Comparison of ENCODE assay signal across 13 cellular contexts in the genomic region with DNA sequence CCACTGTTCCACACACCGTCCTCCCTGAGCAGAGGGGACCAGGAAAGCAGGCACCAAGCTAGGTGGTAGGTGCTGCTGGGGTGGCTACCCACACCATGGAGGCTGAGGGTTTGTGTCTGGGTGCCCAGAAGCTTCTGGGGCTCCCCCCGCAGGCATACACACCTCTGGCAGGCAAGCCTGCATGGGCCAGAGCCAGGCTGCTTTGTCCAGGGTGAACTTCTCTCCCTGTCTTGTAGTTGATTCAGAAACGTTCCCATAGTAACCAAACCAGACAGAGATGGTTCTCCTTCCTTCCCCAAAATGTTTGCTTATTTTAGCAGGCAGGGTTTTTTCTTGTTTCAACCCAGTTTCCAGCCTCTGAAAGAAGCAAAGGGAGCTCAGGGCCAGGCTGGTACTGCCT. TPM values are rescaled to one million over a fixed set of nuclear protein-coding genes. Genes with fewer than 3 reads are reported as not detected.
DNase-seq lines count a peak whose midpoint lies in the region; ATAC-seq and TF ChIP-seq lines count a peak whose summit lies in the region.
"Had no signal": no experiment of that assay in that cellular context is flagged by ENCODE, and none has a peak within 500 bp of the region (broad histone marks: within the 10 kb centered on the region; RNA-seq: fewer than 3 reads in every experiment).

No MANE protein-coding gene starts in this region.

- POLR2A ChIA-PET in activated CD4-positive, alpha-beta T cell treated with anti-CD3 and anti-CD28 coated beads, Interleukin-2, amount 10 ng/mL, durations not matched to agents 7 days and 5 days (lab: Charles Lee): no interaction called here
- POLR2A ChIA-PET in activated CD4-positive, alpha-beta T cell treated with anti-CD3 and anti-CD28 coated beads for 36 hours (lab: Charles Lee): no interaction called here
- POLR2A ChIA-PET in T-cell (lab: Charles Lee): no interaction called here

- peaks cover 46% of the 10 kb centered on the region for H3K36me3 Mint-ChIP-seq in activated CD4-positive, alpha-beta T cell treated with anti-CD3 and anti-CD28 coated beads, Interleukin-2, amount 10 ng/mL, durations not matched to agents 7 days and 5 days (ENCODE audit: low read depth)
- peaks cover 41% of the 10 kb centered on the region for H3K36me3 Mint-ChIP-seq in activated CD4-positive, alpha-beta T cell treated with anti-CD3 and anti-CD28 coated beads for 36 hours (ENCODE audit: low read depth)
- peaks cover 23% of the 10 kb centered on the region for H3K36me3 Mint-ChIP-seq in T-cell

- no peaks in the 10 kb centered on the region for H3K9me3 ChIP-seq in thymus (ENCODE audit: control insufficient read depth)
- no peaks in the 10 kb centered on the region for H3K9me3 ChIP-seq in psoas muscle
- H3K9me3 ChIP-seq: suprapubic skin had no signal

- peak overlapping the region; percentile 75 for H3K27ac Mint-ChIP-seq in activated CD4-positive, alpha-beta T cell treated with anti-CD3 and anti-CD28 coated beads, Interleukin-2, amount 10 ng/mL, durations not matched to agents 7 days and 5 days
- H3K27ac Mint-ChIP-seq in activated CD4-positive, alpha-beta T cell treated with anti-CD3 and anti-CD28 coated beads for 36 hours: no peak overlapping the region
- H3K27ac Mint-ChIP-seq in T-cell: peak overlapping the region; percentile 79 to 86

- intact Hi-C loops in activated CD4-positive, alpha-beta T cell treated with anti-CD3 and anti-CD28 coated beads for 36 hours (cut with DNase I, micrococcal nuclease): loop anchor here in 1 of 2 experiments (10.0 kb wide), 1 partner anchor 64 kb away; no protein-coding TSS in a partner anchor
- intact Hi-C loops in psoas muscle (cut with DNase I): no loop called here

- H3K27me3 ChIP-seq in thymus (ENCODE audit: control insufficient read depth, insufficient read depth) (no peaks in the 10 kb centered on the region), psoas muscle (ENCODE audit: insufficient read depth in 3 of 3, low read length in 2 of 3) (no peaks in the 10 kb centered on the region), H7 (ENCODE audit: control insufficient read depth, insufficient read depth, low read length) (no peaks in the 10 kb centered on the region)
- H3K27me3 ChIP-seq: suprapubic skin had no signal

- peaks cover 16% of the 10 kb centered on the region for H3K36me3 ChIP-seq in thymus (ENCODE audit: control insufficient read depth, insufficient read depth)
- peaks cover 0 to 19% of the 10 kb centered on the region in 2 donors for H3K36me3 ChIP-seq in psoas muscle (ENCODE audit: insufficient read depth in 1 of 2, low read depth in 1 of 2)
- peaks cover 2% of the 10 kb centered on the region for H3K36me3 ChIP-seq in H7 (replicated peaks; ENCODE audit: control insufficient read depth, insufficient read depth, low read length)

- no peak for DNase-seq in activated CD4-positive, alpha-beta T cell treated with anti-CD3 and anti-CD28 coated beads, Interleukin-2, amount 10 ng/mL, durations not matched to agents 7 days and 5 days
- DNase-seq in activated CD4-positive, alpha-beta T cell treated with anti-CD3 and anti-CD28 coated beads for 36 hours: no peak
- DNase-seq in T-cell (no peak), hippocampal formation (lab: John Stamatoyannopoulos, UW) (peak; percentile 18 to 37), psoas muscle (no peak), H7 (no peak)
- DNase-seq: activated CD4-positive, CD25-positive, alpha-beta regulatory T cell; activated naive CD4-positive, alpha-beta T cell treated with anti-CD3 and anti-CD28 coated beads, Interleukin-2, amount 50 U/mL, for 16 hours; left colon; NCI-H1105 treated with DMSO at 0.1 percent for 48 hours had no signal

- no peaks in the 10 kb centered on the region for H3K9me3 Mint-ChIP-seq in activated CD4-positive, alpha-beta T cell treated with anti-CD3 and anti-CD28 coated beads, Interleukin-2, amount 10 ng/mL, durations not matched to agents 7 days and 5 days
- no peaks in the 10 kb centered on the region for H3K9me3 Mint-ChIP-seq in activated CD4-positive, alpha-beta T cell treated with anti-CD3 and anti-CD28 coated beads for 36 hours (ENCODE audit: low read depth)
- no peaks in the 10 kb centered on the region for H3K9me3 Mint-ChIP-seq in T-cell

- H3K4me3 ChIP-seq in thymus (ENCODE audit: low read length): no peak overlapping the region
- no peak overlapping the region for H3K4me3 ChIP-seq in psoas muscle
- H3K4me3 ChIP-seq in H7 (ENCODE audit: insufficient read depth, low read depth, low read length): no peak overlapping the region
- H3K4me3 ChIP-seq: suprapubic skin had no signal

- 66% methylated on average over 3 of the region's 3 CpGs for WGBS in thymus
- WGBS in psoas muscle, 3 donors: 77 to 80% (median 79%) methylated on average over 3 of the region's 3 CpGs

- TF ChIP-seq CTCF in psoas muscle (IDR thresholded peaks at IDR 0.05): no peak

- CTCF ChIA-PET in activated CD4-positive, alpha-beta T cell treated with anti-CD3 and anti-CD28 coated beads, Interleukin-2, amount 10 ng/mL, durations not matched to agents 7 days and 5 days (lab: Charles Lee): interaction anchor here (1.4 to 5.2 kb wide), 2 partner anchors 14 to 19 kb away, joined by 3 to 41 read pairs; no protein-coding TSS in a partner anchor
- CTCF ChIA-PET in activated CD4-positive, alpha-beta T cell treated with anti-CD3 and anti-CD28 coated beads for 36 hours (lab: Charles Lee): interaction anchor here (0.6 to 4.0 kb wide), 4 partner anchors 14 to 38 kb away, joined by 3 to 10 read pairs (median 6); no protein-coding TSS in a partner anchor
- CTCF ChIA-PET in T-cell (lab: Charles Lee): interaction anchor here in 1 of 2 donors (0.9 to 1.3 kb wide), 2 partner anchors 15 to 17 kb away, joined by 3 to 7 read pairs; no protein-coding TSS in a partner anchor

- H3K27me3 Mint-ChIP-seq in activated CD4-positive, alpha-beta T cell treated with anti-CD3 and anti-CD28 coated beads, Interleukin-2, amount 10 ng/mL, durations not matched to agents 7 days and 5 days: no peaks in the 10 kb centered on the region
- H3K27me3 Mint-ChIP-seq in activated CD4-positive, alpha-beta T cell treated with anti-CD3 and anti-CD28 coated beads for 36 hours: no peaks in the 10 kb centered on the region
- no peaks in the 10 kb centered on the region for H3K27me3 Mint-ChIP-seq in T-cell

- no peak for ATAC-seq in activated CD4-positive, alpha-beta T cell treated with anti-CD3 and anti-CD28 coated beads for 36 hours
- ATAC-seq in T-cell (replicated peaks in 1 of 4) (no peak), psoas muscle (no peak), GM19455 (IDR thresholded peaks at IDR 0.05; ENCODE audit: unreplicated experiment) (no peak)
- ATAC-seq: left colon had no signal

- H3K27ac ChIP-seq in thymus (ENCODE audit: low read depth): peak overlapping the region; percentile 86
- H3K27ac ChIP-seq in psoas muscle: no peak overlapping the region
- H3K27ac ChIP-seq: suprapubic skin had no signal

- peaks cover 43% of the 10 kb centered on the region for H3K4me1 ChIP-seq in thymus (ENCODE audit: control insufficient read depth, insufficient read depth, low read length)
- peaks cover 5% of the 10 kb centered on the region for H3K4me1 ChIP-seq in psoas muscle

- no peak overlapping the region for H3K4me3 Mint-ChIP-seq in activated CD4-positive, alpha-beta T cell treated with anti-CD3 and anti-CD28 coated beads, Interleukin-2, amount 10 ng/mL, durations not matched to agents 7 days and 5 days
- H3K4me3 Mint-ChIP-seq in activated CD4-positive, alpha-beta T cell treated with anti-CD3 and anti-CD28 coated beads for 36 hours: no peak overlapping the region
- peak overlapping the region in 1 of 3 donors; percentile 29 for H3K4me3 Mint-ChIP-seq in T-cell

- peaks cover 52% of the 10 kb centered on the region for H3K4me1 Mint-ChIP-seq in activated CD4-positive, alpha-beta T cell treated with anti-CD3 and anti-CD28 coated beads, Interleukin-2, amount 10 ng/mL, durations not matched to agents 7 days and 5 days
- peaks cover 56% of the 10 kb centered on the region for H3K4me1 Mint-ChIP-seq in activated CD4-positive, alpha-beta T cell treated with anti-CD3 and anti-CD28 coated beads for 36 hours
- H3K4me1 Mint-ChIP-seq in T-cell: peaks cover 64 to 70% (median 69%) of the 10 kb centered on the region in 3 donors

RNA-seq across cellular contexts. Expression of a gene that starts 40.9 kb away (rescaled TPM):
- total RNA-seq in activated CD4-positive, alpha-beta T cell treated with anti-CD3 and anti-CD28 coated beads, Interleukin-2, amount 10 ng/mL, durations not matched to agents 7 days and 5 days: 1 to 10 TPM; 1.0 to 1.1 TPM
- total RNA-seq in activated CD4-positive, alpha-beta T cell treated with anti-CD3 and anti-CD28 coated beads for 36 hours: under 1 TPM; 0.65 to 0.80 TPM
- total RNA-seq in T-cell (1 to 10 TPM; 1.3 to 2.3 (median 1.6) TPM), psoas muscle (1 to 10 TPM; 1.1 to 1.8 (median 1.4) TPM)
- polyA plus RNA-seq in thymus (4.1 TPM), psoas muscle (1 to 10 TPM; 1.1 to 1.4 (median 1.3) TPM)
- 0.83 and 1.3 TPM in 2 replicates for total RNA-seq in H7 (2014; rRNA removed; shearing (Covaris generic))

Comparison
In these comparisons a context has a peak if more than half of its experiments do, and no peak if none do; other contexts are left out.
1. DNase-seq: peak in hippocampal formation (2 of 2); none in activated CD4-positive, alpha-beta T cell treated with anti-CD3 and anti-CD28 coated beads, Interleukin-2, amount 10 ng/mL, durations not matched to agents 7 days and 5 days (single experiment), activated CD4-positive, alpha-beta T cell treated with anti-CD3 and anti-CD28 coated beads for 36 hours (single experiment), T-cell (0 of 34), psoas muscle (0 of 2) and H7 (single experiment).